ENCODE assay signal across 29 cellular contexts in genomic region chr3:20698896-20699295, GRCh38.
"Had no signal": no experiment of that assay in that cellular context is flagged by ENCODE, and none has a peak within 500 bp of the region (broad histone marks: within the 10 kb centered on the region; RNA-seq: fewer than 3 reads in every experiment).

No MANE protein-coding gene starts in this region.

- H3K36me3 ChIP-seq: stomach, suprapubic skin, thoracic aorta, thyroid gland, tibial artery, tibial nerve, transverse colon, upper lobe of left lung, upper lobe of right lung, uterus, vagina had no signal

- H3K27ac ChIP-seq: stomach, suprapubic skin, testis, thoracic aorta, thyroid gland, tibial artery, tibial nerve, transverse colon, upper lobe of left lung, upper lobe of right lung, uterus, vagina had no signal

- H3K4me3 ChIP-seq: stomach, suprapubic skin, testis, thoracic aorta, thyroid gland, tibial artery, tibial nerve, transverse colon, upper lobe of left lung, upper lobe of right lung, uterus, vagina had no signal

- DNase-seq: stimulated activated CD4-positive, alpha-beta T cell treated with anti-CD3 and anti-CD28 coated beads, Interleukin-2, amount 100 ng/mL, for 48 hours; stimulated activated CD4-positive, alpha-beta T cell treated with anti-CD3 and anti-CD28 coated beads, Interleukin-4, amount 100 ng/mL, for 1 hour; stimulated activated CD4-positive, alpha-beta T cell treated with anti-CD3 and anti-CD28 coated beads, Interleukin-4, amount 100 ng/mL, for 24 hours; stimulated activated CD4-positive, alpha-beta T cell treated with anti-CD3 and anti-CD28 coated beads, Interleukin-4, amount 100 ng/mL, for 4 hours; stimulated activated CD8-positive, alpha-beta memory T cell treated with anti-CD3 and anti-CD28 coated beads, Interleukin-4, amount 100 ng/mL, for 48 hours; stimulated activated naive B cell treated with anti-CD40 and anti-IgM and Interleukin-4, amounts not matched to agents 10 μg/mL and 1 μg/mL and 100 μg/mL, for 72 hours; stimulated activated naive CD4-positive, alpha-beta T cell; stimulated activated naive CD4-positive, alpha-beta T cell treated with Interleukin-2 at 50 U/mL for 16 hours; stimulated activated naive CD8-positive, alpha-beta T cell treated with anti-CD3 and anti-CD28 coated beads, Interleukin-15, amount 100 ng/mL, for 72 hours; stimulated activated naive CD8-positive, alpha-beta T cell treated with anti-CD3 and anti-CD28 coated beads, Interleukin-15, Interleukin-2, amounts not matched to agents 100 U/mL and 50 U/mL, for 24 hours; stomach; substantia nigra; testis; thyroid gland; tibial artery; transverse colon; trophoblast cell; upper lobe of left lung; upper lobe of right lung; uterus had no signal

- H3K4me3 Mint-ChIP-seq: stimulated activated effector memory CD8-positive, alpha-beta T cell treated with anti-CD3 and anti-CD28 coated beads, Interleukin-12 subunit alpha, Interleukin-12 subunit beta, amount 100 ng/mL, for 72 hours; stimulated activated memory B cell treated with anti-CD40 and anti-IgM and Interleukin-4, amounts not matched to agents 10 μg/mL and 1 μg/mL and 100 μg/mL, for 72 hours; stimulated activated naive B cell treated with anti-CD40 and anti-IgM and Interleukin-4, amounts not matched to agents 10 μg/mL and 1 μg/mL and 100 μg/mL, for 72 hours; stimulated activated naive CD8-positive, alpha-beta T cell treated with anti-CD3 and anti-CD28 coated beads, Interleukin-15, amount 100 ng/mL, for 72 hours; stimulated activated naive CD8-positive, alpha-beta T cell treated with anti-CD3 and anti-CD28 coated beads, Interleukin-15, Interleukin-2, amounts not matched to agents 100 ng/mL and 50 ng/mL, for 24 hours; type B pancreatic cell had no signal

- H3K4me1 Mint-ChIP-seq: stimulated activated effector memory CD8-positive, alpha-beta T cell treated with anti-CD3 and anti-CD28 coated beads, Interleukin-12 subunit alpha, Interleukin-12 subunit beta, amount 100 ng/mL, for 72 hours; stimulated activated memory B cell treated with anti-CD40 and anti-IgM and Interleukin-4, amounts not matched to agents 10 μg/mL and 1 μg/mL and 100 μg/mL, for 72 hours; stimulated activated naive B cell treated with anti-CD40 and anti-IgM and Interleukin-4, amounts not matched to agents 10 μg/mL and 1 μg/mL and 100 μg/mL, for 72 hours; stimulated activated naive CD8-positive, alpha-beta T cell treated with anti-CD3 and anti-CD28 coated beads, Interleukin-15, amount 100 ng/mL, for 72 hours had no signal

- FAIRE-seq: urothelium cell line had no signal

- ATAC-seq: stimulated activated effector memory CD8-positive, alpha-beta T cell treated with anti-CD3 and anti-CD28 coated beads, Interleukin-12 subunit alpha, Interleukin-12 subunit beta, amount 100 ng/mL, for 72 hours; stimulated activated memory B cell treated with anti-CD40 and anti-IgM and Interleukin-4, amounts not matched to agents 10 μg/mL and 1 μg/mL and 100 μg/mL, for 72 hours; stimulated activated naive B cell treated with anti-CD40 and anti-IgM and Interleukin-4, amounts not matched to agents 10 μg/mL and 1 μg/mL and 100 μg/mL, for 72 hours; stimulated activated naive CD8-positive, alpha-beta T cell treated with anti-CD3 and anti-CD28 coated beads, Interleukin-15, amount 100 ng/mL, for 72 hours; stimulated activated naive CD8-positive, alpha-beta T cell treated with anti-CD3 and anti-CD28 coated beads, Interleukin-15, Interleukin-2, amounts not matched to agents 100 U/mL and 50 U/mL, for 24 hours; upper lobe of right lung had no signal

- H3K27ac Mint-ChIP-seq: stimulated activated effector memory CD8-positive, alpha-beta T cell treated with anti-CD3 and anti-CD28 coated beads, Interleukin-12 subunit alpha, Interleukin-12 subunit beta, amount 100 ng/mL, for 72 hours; stimulated activated memory B cell treated with anti-CD40 and anti-IgM and Interleukin-4, amounts not matched to agents 10 μg/mL and 1 μg/mL and 100 μg/mL, for 72 hours; stimulated activated naive B cell treated with anti-CD40 and anti-IgM and Interleukin-4, amounts not matched to agents 10 μg/mL and 1 μg/mL and 100 μg/mL, for 72 hours; stimulated activated naive CD8-positive, alpha-beta T cell treated with anti-CD3 and anti-CD28 coated beads, Interleukin-15, amount 100 ng/mL, for 72 hours; stimulated activated naive CD8-positive, alpha-beta T cell treated with anti-CD3 and anti-CD28 coated beads, Interleukin-15, Interleukin-2, amounts not matched to agents 100 ng/mL and 50 ng/mL, for 24 hours; type B pancreatic cell had no signal

- H3K9me3 Mint-ChIP-seq: stimulated activated naive CD8-positive, alpha-beta T cell treated with anti-CD3 and anti-CD28 coated beads, Interleukin-15, amount 100 ng/mL, for 72 hours had no signal

- H3K4me1 ChIP-seq: stomach, suprapubic skin, testis, thyroid gland, tibial artery, tibial nerve, transverse colon, upper lobe of left lung, upper lobe of right lung, uterus, vagina had no signal

- H3K9me3 ChIP-seq: stomach, suprapubic skin, testis, thoracic aorta, thyroid gland, tibial artery, tibial nerve, upper lobe of left lung, upper lobe of right lung, uterus, vagina had no signal

- H3K27me3 ChIP-seq: stomach, suprapubic skin, testis, thyroid gland, tibial artery, tibial nerve, transverse colon, upper lobe of left lung, upper lobe of right lung, uterus, vagina had no signal

- H3K36me3 Mint-ChIP-seq: stimulated activated effector memory CD8-positive, alpha-beta T cell treated with anti-CD3 and anti-CD28 coated beads, Interleukin-12 subunit alpha, Interleukin-12 subunit beta, amount 100 ng/mL, for 72 hours; stimulated activated memory B cell treated with anti-CD40 and anti-IgM and Interleukin-4, amounts not matched to agents 10 μg/mL and 1 μg/mL and 100 μg/mL, for 72 hours; stimulated activated naive B cell treated with anti-CD40 and anti-IgM and Interleukin-4, amounts not matched to agents 10 μg/mL and 1 μg/mL and 100 μg/mL, for 72 hours; type B pancreatic cell had no signal

- H3K27me3 Mint-ChIP-seq: stimulated activated memory B cell treated with anti-CD40 and anti-IgM and Interleukin-4, amounts not matched to agents 10 μg/mL and 1 μg/mL and 100 μg/mL, for 72 hours; stimulated activated naive B cell treated with anti-CD40 and anti-IgM and Interleukin-4, amounts not matched to agents 10 μg/mL and 1 μg/mL and 100 μg/mL, for 72 hours; stimulated activated naive CD8-positive, alpha-beta T cell treated with anti-CD3 and anti-CD28 coated beads, Interleukin-15, amount 100 ng/mL, for 72 hours; stimulated activated naive CD8-positive, alpha-beta T cell treated with anti-CD3 and anti-CD28 coated beads, Interleukin-15, Interleukin-2, amounts not matched to agents 100 ng/mL and 50 ng/mL, for 24 hours; type B pancreatic cell had no signal
